13 cellular contexts compared by ENCODE assay signal in the genomic region with DNA sequence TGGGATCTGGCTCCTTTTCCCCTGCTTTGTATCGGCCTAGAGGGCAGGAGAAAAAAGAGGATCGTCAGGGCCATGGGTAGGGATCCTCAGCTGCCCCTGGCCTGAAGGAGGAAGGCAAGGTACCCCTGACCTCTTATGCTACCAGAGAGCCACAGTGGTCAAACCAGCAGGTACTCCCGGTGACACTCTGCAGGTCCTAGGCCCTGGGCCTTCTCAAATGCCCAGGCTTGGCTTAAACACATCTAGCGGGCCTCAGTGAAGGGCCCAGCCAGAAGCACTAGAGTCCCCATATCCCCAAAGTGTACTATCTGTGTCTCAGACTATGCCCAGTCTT. TPM values are rescaled to one million over a fixed set of nuclear protein-coding genes. Genes with fewer than 3 reads are reported as not detected.
DNase-seq lines count a peak whose midpoint lies in the region; ATAC-seq and TF ChIP-seq lines count a peak whose summit lies in the region.
"Had no signal": no experiment of that assay in that cellular context is flagged by ENCODE, and none has a peak within 500 bp of the region (broad histone marks: within the 10 kb centered on the region; RNA-seq: fewer than 3 reads in every experiment).

No MANE protein-coding gene starts in this region.

- H3K36me3 Mint-ChIP-seq in CD4-positive, CD25-positive, alpha-beta regulatory T cell: peaks cover 52% of the 10 kb centered on the region
- H3K36me3 Mint-ChIP-seq in IgD-negative memory B cell: peaks cover 16% of the 10 kb centered on the region

- peaks cover 72% of the 10 kb centered on the region for H3K36me3 ChIP-seq in CD4-positive, CD25-positive, alpha-beta regulatory T cell (ENCODE audit: control insufficient read depth, insufficient read depth, low read length)
- peaks cover 42% of the 10 kb centered on the region for H3K36me3 ChIP-seq in colonic mucosa

- no peaks in the 10 kb centered on the region for H3K9me3 ChIP-seq in CD4-positive, CD25-positive, alpha-beta regulatory T cell (ENCODE audit: control insufficient read depth in 2 of 2, low read length in 2 of 2)
- no peaks in the 10 kb centered on the region for H3K9me3 ChIP-seq in colonic mucosa
- H3K9me3 ChIP-seq: Caco-2 had no signal

- peaks cover 0 to 1% (median 0%) of the 10 kb centered on the region in 7 donors for H3K9me3 Mint-ChIP-seq in CD4-positive, CD25-positive, alpha-beta regulatory T cell
- no peaks in the 10 kb centered on the region for H3K9me3 Mint-ChIP-seq in IgD-negative memory B cell

- H3K27me3 Mint-ChIP-seq in CD4-positive, CD25-positive, alpha-beta regulatory T cell: no peaks in the 10 kb centered on the region
- H3K27me3 Mint-ChIP-seq in IgD-negative memory B cell: no peaks in the 10 kb centered on the region

- peak overlapping the region; percentile 94 to 96 (median 95) for H3K27ac Mint-ChIP-seq in CD4-positive, CD25-positive, alpha-beta regulatory T cell
- H3K27ac Mint-ChIP-seq in IgD-negative memory B cell: peak overlapping the region in 2 of 3 donors; percentile 88 to 99

- no peak for ATAC-seq in CD4-positive, CD25-positive, alpha-beta regulatory T cell (ENCODE audit: low read depth in 2 of 2)
- ATAC-seq in sciatic nerve: no peak
- ATAC-seq: Panc1 had no signal

- peak overlapping the region; percentile 16 to 98 for H3K9ac ChIP-seq in colonic mucosa (ENCODE audit: low read depth in 2 of 2, low read length in 2 of 2)

- no peak for TF ChIP-seq CTCF in colonic mucosa (IDR thresholded peaks at IDR 0.05)

- peak overlapping the region; percentile 96 to 98 (median 96) for H3K4me3 Mint-ChIP-seq in CD4-positive, CD25-positive, alpha-beta regulatory T cell
- peak overlapping the region; percentile 12 to 97 (median 87) for H3K4me3 Mint-ChIP-seq in IgD-negative memory B cell

- DNase-seq in CD4-positive, CD25-positive, alpha-beta regulatory T cell: no peak
- DNase-seq in colonic mucosa: peak; percentile 16
- DNase-seq in sciatic nerve (ENCODE audit: low spot score): peak; percentile 35
- DNase-seq in NCI-H748 treated with DMSO at 0.1 percent for 48 hours (lab: John Stamatoyannopoulos, UW): no peak
- DNase-seq in SW 1271 (lab: John Stamatoyannopoulos, UW): no peak
- no peak for DNase-seq in HPDE6-E6E7 (ENCODE audit: extremely low spot score)

- no peaks in the 10 kb centered on the region for H3K27me3 ChIP-seq in CD4-positive, CD25-positive, alpha-beta regulatory T cell (ENCODE audit: control insufficient read depth, insufficient read depth, low read length)
- no peaks in the 10 kb centered on the region for H3K27me3 ChIP-seq in colonic mucosa

- peaks cover 18 to 73% (median 40%) of the 10 kb centered on the region in 4 donors for H3K4me1 Mint-ChIP-seq in CD4-positive, CD25-positive, alpha-beta regulatory T cell
- H3K4me1 Mint-ChIP-seq in IgD-negative memory B cell: peaks cover 37 to 50% (median 37%) of the 10 kb centered on the region in 3 donors

- H3K27ac ChIP-seq in CD4-positive, CD25-positive, alpha-beta regulatory T cell (ENCODE audit: insufficient read depth, low read length, poor library complexity, severe bottlenecking): peak overlapping the region; percentile 99
- peak overlapping the region; percentile 5 for H3K27ac ChIP-seq in colonic mucosa

- peak overlapping the region; percentile 99 for H3K4me3 ChIP-seq in CD4-positive, CD25-positive, alpha-beta regulatory T cell (ENCODE audit: low read depth, low read length)
- peak overlapping the region; percentile 91 for H3K4me3 ChIP-seq in colonic mucosa

- peaks cover 68% of the 10 kb centered on the region for H3K4me1 ChIP-seq in CD4-positive, CD25-positive, alpha-beta regulatory T cell (ENCODE audit: control insufficient read depth, insufficient read depth, low read length, poor library complexity, severe bottlenecking)
- peaks cover 6% of the 10 kb centered on the region for H3K4me1 ChIP-seq in colonic mucosa

- intact Hi-C loops in colonic mucosa (cut with DNase I) (loop anchor here (10.0 kb wide), 1 partner anchor 192 kb away; a partner anchor contains a TSS), sciatic nerve (cut with DNase I) (loop anchor here (10.0 kb wide), 1 partner anchor 62 kb away; no protein-coding TSS in a partner anchor)

RNA-seq across cellular contexts. Expression of a gene that starts 3.5 kb away (rescaled TPM):
- 924 TPM for total RNA-seq in CD4-positive, CD25-positive, alpha-beta regulatory T cell
- 100 to 1,000 TPM; 160 to 202 (median 190) TPM for polyA plus RNA-seq in CD4-positive, CD25-positive, alpha-beta regulatory T cell
- 207 TPM for polyA plus RNA-seq in IgD-negative memory B cell
- total RNA-seq in colonic mucosa (10 to 100 TPM; 59.7 to 87.8 TPM), sciatic nerve (52.2 TPM)

RNA-seq across cellular contexts. Expression of a gene that starts 56.3 kb away (rescaled TPM):
- total RNA-seq in CD4-positive, CD25-positive, alpha-beta regulatory T cell: not detected
- polyA plus RNA-seq in CD4-positive, CD25-positive, alpha-beta regulatory T cell: not detected
- not detected for polyA plus RNA-seq in IgD-negative memory B cell
- total RNA-seq in colonic mucosa (not detected), sciatic nerve (not detected)
- total RNA-seq: Caco-2, dermis microvascular lymphatic vessel endothelial cell, glomerular endothelial cell, lung, pulmonary artery endothelial cell had no signal
- polyA plus RNA-seq: lung had no signal

Comparison
In these comparisons a context has a peak if more than half of its experiments do, and no peak if none do; other contexts are left out.
1. DNase-seq: peak in colonic mucosa (single experiment) and sciatic nerve (single experiment); none in CD4-positive, CD25-positive, alpha-beta regulatory T cell (0 of 3), NCI-H748 treated with DMSO at 0.1 percent for 48 hours (single experiment), SW 1271 (0 of 2) and HPDE6-E6E7 (single experiment).
2. RNA of a gene that starts 3.5 kb away (total RNA-seq): 924 TPM in CD4-positive, CD25-positive, alpha-beta regulatory T cell (single experiment); 59.7 to 87.8 TPM in colonic mucosa and 52.2 TPM in sciatic nerve (single experiment); every median in the first group is over 10 times any median in the second.